In genomic region chr2:61688369-61689334, GRCh38 we compare ENCODE assay signal across 1 cellular context.
TF ChIP-seq lines count a peak whose summit lies in the region.

No MANE protein-coding gene starts in this region.

TF ChIP-seq in GM23338, 12 proteins besides CTCF, POLR2A, EP300 and RAD21:
- TF ChIP-seq REST (IDR thresholded peaks at IDR 0.05; ENCODE audit: unreplicated experiment): no peak
- no peak for TF ChIP-seq EZH2 (IDR thresholded peaks at IDR 0.05; ENCODE audit: low read depth, unreplicated experiment)
- TF ChIP-seq ZNF114 (CRISPR knock-in tag; IDR thresholded peaks at IDR 0.05): no peak
- no peak for TF ChIP-seq ZNF462 (CRISPR knock-in tag; IDR thresholded peaks at IDR 0.05)
- TF ChIP-seq STAT1 (IDR thresholded peaks at IDR 0.05; ENCODE audit: unreplicated experiment): no peak
- no peak for TF ChIP-seq POLR2AphosphoS5 (IDR thresholded peaks at IDR 0.05; ENCODE audit: low read depth)
- no peak for TF ChIP-seq JUNB (IDR thresholded peaks at IDR 0.05; ENCODE audit: unreplicated experiment)
- TF ChIP-seq ZNF331 (CRISPR knock-in tag; IDR thresholded peaks at IDR 0.05; ENCODE audit: low read depth): no peak
- no peak for TF ChIP-seq NANOG (IDR thresholded peaks at IDR 0.05; ENCODE audit: borderline replicate concordance)
- TF ChIP-seq ETS1 (IDR thresholded peaks at IDR 0.05): no peak
- TF ChIP-seq CREB1 (CRISPR knock-in tag; IDR thresholded peaks at IDR 0.05; ENCODE audit: low read depth): no peak
- no peak for TF ChIP-seq EZH2phosphoT487 (IDR thresholded peaks at IDR 0.05; ENCODE audit: unreplicated experiment)
